ENCODE assay signal across 8 cellular contexts in genomic region chr2:10447300-10448207, GRCh38. TPM values are rescaled to one million over a fixed set of nuclear protein-coding genes. Genes with fewer than 3 reads are reported as not detected.
DNase-seq lines count a peak whose midpoint lies in the region; ATAC-seq, FAIRE-seq and TF ChIP-seq lines count a peak whose summit lies in the region.

No MANE protein-coding gene starts in this region.

- H3K27me3 Mint-ChIP-seq in activated CD8-positive, alpha-beta memory T cell treated with anti-CD3 and anti-CD28 coated beads, Interleukin-2, amount 10 ng/mL, durations not matched to agents 7 days and 5 days: no peaks in the 10 kb centered on the region
- H3K27me3 Mint-ChIP-seq in HFFc6 (ENCODE audit: insufficient read depth) (peaks cover 5% of the 10 kb centered on the region; the same call in 1 of the 2 replicates), nephron progenitor cell (ENCODE audit: low read depth, poor library complexity) (no peaks in the 10 kb centered on the region)

- peaks cover 51% of the 10 kb centered on the region for H3F3A ChIP-seq in MM.1S (ENCODE audit: insufficient read depth, low read length)

- CTCF ChIA-PET in activated CD8-positive, alpha-beta memory T cell treated with anti-CD3 and anti-CD28 coated beads, Interleukin-2, amount 10 ng/mL, durations not matched to agents 7 days and 5 days (lab: Charles Lee): interaction anchor here (0.5 to 4.9 kb wide), 16 partner anchors 8 to 399 kb away, joined by 3 to 59 read pairs (median 5); partner anchors contain the start of genes HPCAL1 and RRM2

- peak overlapping the region; percentile 93 for H3K4me3 ChIP-seq in MM.1S (ENCODE audit: low read length)

- peak overlapping the region; percentile 98 for H3K27ac ChIP-seq in MM.1S (ENCODE audit: low read length)

- peaks cover 36% of the 10 kb centered on the region for H4K20me1 ChIP-seq in MM.1S (ENCODE audit: insufficient read depth, low read length)

- H3K36me3 ChIP-seq in MM.1S (replicated peaks; ENCODE audit: insufficient read depth, low read length): peaks cover 26% of the 10 kb centered on the region

- H3K4me1 Mint-ChIP-seq in activated CD8-positive, alpha-beta memory T cell treated with anti-CD3 and anti-CD28 coated beads, Interleukin-2, amount 10 ng/mL, durations not matched to agents 7 days and 5 days: peaks cover 42% of the 10 kb centered on the region
- H3K4me1 Mint-ChIP-seq in HFFc6 (ENCODE audit: low read depth): peaks cover 53% of the 10 kb centered on the region
- peaks cover 44% of the 10 kb centered on the region for H3K4me1 Mint-ChIP-seq in nephron progenitor cell

- no peaks in the 10 kb centered on the region for H3K9me2 ChIP-seq in MM.1S (replicated peaks; ENCODE audit: insufficient read depth, low read length)

- H2AFZ ChIP-seq in MM.1S (ENCODE audit: low read length): no peak overlapping the region

- no peaks in the 10 kb centered on the region for H3K9me3 Mint-ChIP-seq in activated CD8-positive, alpha-beta memory T cell treated with anti-CD3 and anti-CD28 coated beads, Interleukin-2, amount 10 ng/mL, durations not matched to agents 7 days and 5 days (ENCODE audit: low read depth)
- H3K9me3 Mint-ChIP-seq in HFFc6: peaks cover 5% of the 10 kb centered on the region
- H3K9me3 Mint-ChIP-seq in nephron progenitor cell: no peaks in the 10 kb centered on the region

- ATAC-seq in activated CD8-positive, alpha-beta memory T cell treated with anti-CD3 and anti-CD28 coated beads, Interleukin-2, amount 10 ng/mL, durations not matched to agents 7 days and 5 days: peak; percentile 58

- TF ChIP-seq CTCF in HFFc6 (IDR thresholded peaks at IDR 0.05): no peak; the same call in 1 of the 2 replicates
- TF ChIP-seq CTCF in MM.1S (IDR thresholded peaks at IDR 0.05; ENCODE audit: low read length): no peak
- TF ChIP-seq CTCF in nephron progenitor cell (IDR thresholded peaks at IDR 0.05): no peak

- peaks cover 26% of the 10 kb centered on the region for H3K4me1 ChIP-seq in MM.1S (ENCODE audit: low read length)

- DNase-seq in activated CD8-positive, alpha-beta memory T cell treated with anti-CD3 and anti-CD28 coated beads, Interleukin-2, amount 10 ng/mL, durations not matched to agents 7 days and 5 days: peak; percentile 80
- DNase-seq in activated CD8-positive, alpha-beta memory T cell treated with anti-CD3 and anti-CD28 coated beads for 24 hours: no peak
- DNase-seq in HFFc6: peak; percentile 25
- DNase-seq in MM.1S: peak; percentile 72
- peak; percentile 32 to 36 for DNase-seq in activated CD4-positive, alpha-beta T cell treated with anti-CD3 and anti-CD28 coated beads, Interleukin-2, amount 50 U/mL, for 4 hours
- peak; percentile 49 for DNase-seq in fibroblast of peridontal ligament (ENCODE audit: extremely low read depth)
- no peak for DNase-seq in nephron progenitor cell
- peak; percentile 47 for DNase-seq in urothelium cell line (ENCODE audit: low spot score)

- H3K9ac ChIP-seq in MM.1S (ENCODE audit: low read length): peak overlapping the region; percentile 92

- FAIRE-seq in urothelium cell line (lab: Jason Lieb, UNC): no peak

- H3K79me2 ChIP-seq in MM.1S (ENCODE audit: low read length): peaks cover 53% of the 10 kb centered on the region

- peak overlapping the region; percentile 84 for H3K27ac Mint-ChIP-seq in activated CD8-positive, alpha-beta memory T cell treated with anti-CD3 and anti-CD28 coated beads, Interleukin-2, amount 10 ng/mL, durations not matched to agents 7 days and 5 days
- H3K27ac Mint-ChIP-seq in HFFc6: peak overlapping the region; percentile 89
- H3K27ac Mint-ChIP-seq in nephron progenitor cell: peak overlapping the region; percentile 81

- peak overlapping the region; percentile 82 for H3K4me3 Mint-ChIP-seq in activated CD8-positive, alpha-beta memory T cell treated with anti-CD3 and anti-CD28 coated beads, Interleukin-2, amount 10 ng/mL, durations not matched to agents 7 days and 5 days
- H3K4me3 Mint-ChIP-seq in HFFc6 (peak overlapping the region; percentile 96), nephron progenitor cell (peak overlapping the region; percentile 90)

- no peaks in the 10 kb centered on the region for H3K9me3 ChIP-seq in MM.1S (replicated peaks; ENCODE audit: insufficient read depth, low read length)

- peaks cover 26% of the 10 kb centered on the region for H3K36me3 Mint-ChIP-seq in activated CD8-positive, alpha-beta memory T cell treated with anti-CD3 and anti-CD28 coated beads, Interleukin-2, amount 10 ng/mL, durations not matched to agents 7 days and 5 days
- H3K36me3 Mint-ChIP-seq in HFFc6 (ENCODE audit: low read depth): peaks cover 36% of the 10 kb centered on the region
- peaks cover 22% of the 10 kb centered on the region for H3K36me3 Mint-ChIP-seq in nephron progenitor cell (ENCODE audit: low read depth)

- H3K27me3 ChIP-seq in MM.1S (replicated peaks; ENCODE audit: insufficient read depth, low read length): no peaks in the 10 kb centered on the region

- peak overlapping the region; percentile 88 for H3K4me2 ChIP-seq in MM.1S (ENCODE audit: low read depth, low read length)

RNA-seq across cellular contexts. Expression of gene ODC1, which starts 0.6 kb away (rescaled TPM):
- 10 to 100 TPM; 64.8 to 80.3 TPM for total RNA-seq in activated CD8-positive, alpha-beta memory T cell treated with anti-CD3 and anti-CD28 coated beads, Interleukin-2, amount 10 ng/mL, durations not matched to agents 7 days and 5 days
- total RNA-seq in HFFc6 (2021; fragmentation: NEBNext Ultra II Directional; extraction: Animal tissue kit (Norgen Biotek cat#: 25700)): 100 to 1,000 TPM; 116 to 155 (median 143) TPM

Comparison
In these comparisons a context has a peak if more than half of its experiments do, and no peak if none do; other contexts are left out.
1. DNase-seq: peak in activated CD8-positive, alpha-beta memory T cell treated with anti-CD3 and anti-CD28 coated beads, Interleukin-2, amount 10 ng/mL, durations not matched to agents 7 days and 5 days (single experiment), HFFc6 (single experiment), MM.1S (single experiment), activated CD4-positive, alpha-beta T cell treated with anti-CD3 and anti-CD28 coated beads, Interleukin-2, amount 50 U/mL, for 4 hours (2 of 2), fibroblast of peridontal ligament (single experiment) and urothelium cell line (single experiment); none in activated CD8-positive, alpha-beta memory T cell treated with anti-CD3 and anti-CD28 coated beads for 24 hours (single experiment) and nephron progenitor cell (single experiment).
2. Peak in every context shown above with its lines, with median percentiles within 50 percentile points of each other: H3K27ac Mint-ChIP-seq and H3K4me3 Mint-ChIP-seq.